ENCODE assay signal across 17 cellular contexts in genomic region chr5:61202213-61202612, GRCh38. TPM values are rescaled to one million over a fixed set of nuclear protein-coding genes. Genes with fewer than 3 reads are reported as not detected.
DNase-seq lines count a peak whose midpoint lies in the region; ATAC-seq lines count a peak whose summit lies in the region.
"Had no signal": no experiment of that assay in that cellular context is flagged by ENCODE, and none has a peak within 500 bp of the region (broad histone marks: within the 10 kb centered on the region; RNA-seq: fewer than 3 reads in every experiment).

No MANE protein-coding gene starts in this region.

- H3K9me3 Mint-ChIP-seq in activated naive CD4-positive, alpha-beta T cell treated with anti-CD3 and anti-CD28 coated beads, Interleukin-2, amount 50 U/mL, for 72 hours: peaks cover 33 to 41% of the 10 kb centered on the region in 2 donors
- H3K9me3 Mint-ChIP-seq in activated T-helper 2 cell treated with anti-CD3 and anti-CD28 coated beads, Interferon-gamma antibody, Interleukin-2, Interleukin-4, amounts not matched to agents 10 μg/mL and 5 μg/mL and 100 μg/mL, durations not matched to agents 14 hours and 24 hours and 36 hours: peaks cover 22% of the 10 kb centered on the region

- H3K4me3 Mint-ChIP-seq in activated T-helper 2 cell treated with anti-CD3 and anti-CD28 coated beads, Interferon-gamma antibody, Interleukin-2, Interleukin-4, amounts not matched to agents 10 μg/mL and 5 μg/mL and 100 μg/mL, durations not matched to agents 14 hours and 24 hours and 36 hours (ENCODE audit: low read depth): no peak overlapping the region

- peaks cover 4% of the 10 kb centered on the region for H3K27me3 Mint-ChIP-seq in activated T-helper 2 cell treated with anti-CD3 and anti-CD28 coated beads, Interferon-gamma antibody, Interleukin-2, Interleukin-4, amounts not matched to agents 10 μg/mL and 5 μg/mL and 100 μg/mL, durations not matched to agents 14 hours and 24 hours and 36 hours (ENCODE audit: low read depth)

- peaks cover 26 to 46% of the 10 kb centered on the region in 2 donors for H3K36me3 Mint-ChIP-seq in activated naive CD4-positive, alpha-beta T cell treated with anti-CD3 and anti-CD28 coated beads, Interleukin-2, amount 50 U/mL, for 72 hours
- peaks cover 3% of the 10 kb centered on the region for H3K36me3 Mint-ChIP-seq in activated T-helper 2 cell treated with anti-CD3 and anti-CD28 coated beads, Interferon-gamma antibody, Interleukin-2, Interleukin-4, amounts not matched to agents 10 μg/mL and 5 μg/mL and 100 μg/mL, durations not matched to agents 14 hours and 24 hours and 36 hours (ENCODE audit: low read depth)

- intact Hi-C loops in activated T-helper 2 cell treated with anti-CD3 and anti-CD28 coated beads, Interferon-gamma antibody, Interleukin-2, Interleukin-4, amounts not matched to agents 10 μg/mL and 5 μg/mL and 100 μg/mL, durations not matched to agents 14 hours and 24 hours and 36 hours (cut with micrococcal nuclease): loop anchor here (1.0 to 2.0 kb wide), 6 partner anchors 40 to 332 kb away; partner anchors contain the start of genes SMIM15 and ZSWIM6

- peak in 1 of 2 donors; percentile 5 for DNase-seq in activated naive CD4-positive, alpha-beta T cell treated with anti-CD3 and anti-CD28 coated beads, Interleukin-2, amount 50 U/mL, for 72 hours (ENCODE audit: low spot score in 2 of 2)
- no peak for DNase-seq in activated naive CD4-positive, alpha-beta T cell (lab: John Stamatoyannopoulos, UW)
- DNase-seq in HCEC 1CT: peak; percentile 73
- DNase-seq in activated T-helper 2 cell treated with anti-CD3 and anti-CD28 coated beads, Interferon-gamma antibody, Interleukin-2, Interleukin-4, amounts not matched to agents 10 μg/mL and 5 μg/mL and 100 μg/mL, durations not matched to agents 14 hours and 24 hours and 36 hours (ENCODE audit: low spot score): no peak
- no peak for DNase-seq in activated naive CD4-positive, alpha-beta T cell treated with Interleukin-2 at 50 U/mL for 16 hours
- DNase-seq: activated CD4-positive, alpha-beta T cell treated with anti-CD3 and anti-CD28 coated beads for 4 hours; activated effector memory CD4-positive, alpha-beta T cell treated with anti-CD3 and anti-CD28 coated beads, Interleukin-2, amount 50 U/mL, for 16 hours; effector memory CD4-positive, alpha-beta T cell; foreskin melanocyte; NCI-H1417; NCI-H510A treated with DMSO at 0.1 percent for 48 hours; stimulated activated CD4-positive, alpha-beta T cell treated with anti-CD3 and anti-CD28 coated beads, Interleukin-15, amount 100 ng/mL, for 24 hours; transverse colon had no signal

- H3K27ac Mint-ChIP-seq in activated naive CD4-positive, alpha-beta T cell treated with anti-CD3 and anti-CD28 coated beads, Interleukin-2, amount 50 U/mL, for 72 hours: peak overlapping the region in 1 of 2 donors; percentile 89
- peak overlapping the region; percentile 12 for H3K27ac Mint-ChIP-seq in activated T-helper 2 cell treated with anti-CD3 and anti-CD28 coated beads, Interferon-gamma antibody, Interleukin-2, Interleukin-4, amounts not matched to agents 10 μg/mL and 5 μg/mL and 100 μg/mL, durations not matched to agents 14 hours and 24 hours and 36 hours

- H3K4me1 Mint-ChIP-seq in activated T-helper 2 cell treated with anti-CD3 and anti-CD28 coated beads, Interferon-gamma antibody, Interleukin-2, Interleukin-4, amounts not matched to agents 10 μg/mL and 5 μg/mL and 100 μg/mL, durations not matched to agents 14 hours and 24 hours and 36 hours (ENCODE audit: low read depth): peaks cover 9% of the 10 kb centered on the region

- ATAC-seq in activated naive CD4-positive, alpha-beta T cell treated with anti-CD3 and anti-CD28 coated beads, Interleukin-2, amount 50 U/mL, for 72 hours: peak; percentile 78 to 96
- ATAC-seq in GM18498 (IDR thresholded peaks at IDR 0.05; ENCODE audit: unreplicated experiment) (no peak), HG03457 (IDR thresholded peaks at IDR 0.05; ENCODE audit: unreplicated experiment) (no peak), GM19324 (IDR thresholded peaks at IDR 0.05; ENCODE audit: low FRiP score, unreplicated experiment) (no peak)
- ATAC-seq: Panc1 had no signal

RNA-seq across cellular contexts. Expression of gene SMIM15, which starts 39.9 kb away (rescaled TPM):
- total RNA-seq in activated naive CD4-positive, alpha-beta T cell treated with anti-CD3 and anti-CD28 coated beads, Interleukin-2, amount 50 U/mL, for 72 hours: 10 to 100 TPM; 45.2 to 66.8 TPM
- total RNA-seq in activated T-helper 2 cell treated with anti-CD3 and anti-CD28 coated beads, Interferon-gamma antibody, Interleukin-2, Interleukin-4, amounts not matched to agents 10 μg/mL and 5 μg/mL and 100 μg/mL, durations not matched to agents 14 hours and 24 hours and 36 hours: 73.2 and 78.3 TPM in 2 replicates

Comparison
In these comparisons a context has a peak if more than half of its experiments do, and no peak if none do; other contexts are left out.
1. ATAC-seq: peak in activated naive CD4-positive, alpha-beta T cell treated with anti-CD3 and anti-CD28 coated beads, Interleukin-2, amount 50 U/mL, for 72 hours (2 of 2); none in GM18498 (single experiment), HG03457 (single experiment) and GM19324 (single experiment).